In the genomic region with DNA sequence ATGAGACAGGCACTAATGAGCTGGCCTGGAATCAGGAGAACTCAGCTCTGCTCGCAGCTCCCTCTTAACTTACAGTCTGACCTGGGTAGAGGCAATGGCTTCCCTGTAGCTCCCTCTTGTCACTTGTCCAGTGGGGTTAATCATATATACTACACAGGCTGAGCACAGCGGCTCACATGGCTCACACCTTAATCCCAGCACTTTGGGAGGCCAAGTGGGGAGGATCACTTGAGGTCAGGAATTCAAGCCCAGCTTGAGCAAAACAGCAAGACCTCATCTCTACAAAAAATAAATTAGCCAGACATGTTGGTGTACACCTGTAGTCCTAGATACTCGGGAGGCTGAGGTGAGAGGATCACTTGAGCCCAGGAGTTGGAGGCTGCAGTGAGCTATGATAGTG, we compare ENCODE assay signal across 18 cellular contexts. TPM values are rescaled to one million over a fixed set of nuclear protein-coding genes. Genes with fewer than 3 reads are reported as not detected.
DNase-seq lines count a peak whose midpoint lies in the region; ATAC-seq and TF ChIP-seq lines count a peak whose summit lies in the region.
"Had no signal": no experiment of that assay in that cellular context is flagged by ENCODE, and none has a peak within 500 bp of the region (broad histone marks: within the 10 kb centered on the region; RNA-seq: fewer than 3 reads in every experiment).

No MANE protein-coding gene starts in this region.

- no peak overlapping the region for H2AFZ ChIP-seq in MM.1S (ENCODE audit: low read length)

- no peaks in the 10 kb centered on the region for H3K79me2 ChIP-seq in MM.1S (ENCODE audit: low read length)

- in situ Hi-C loops in transverse colon (cut with MboI; ENCODE audit: low pct_ligation_motif_present in 1 of 4, low pct_unique_long_range_greater_than_20kb in 1 of 4, low sequenced_read_pairs in 3 of 4) = loop anchor here in 1 of 4 donors (25.0 kb wide), 1 partner anchor 456 kb away; a partner anchor contains a TSS

- intact Hi-C loops in activated T-helper 1 cell treated with anti-CD3 and anti-CD28 coated beads, Interleukin-12 subunit alpha, Interleukin-12 subunit beta, Interleukin-2, Interleukin-4 antibody, amounts not matched to agents 30 ng/mL and 10 ng/mL and 1 ng/mL, durations not matched to agents 14 hours and 24 hours and 36 hours (cut with micrococcal nuclease) = loop anchor here (1.0 kb wide), 1 partner anchor 20 kb away; no protein-coding TSS in a partner anchor
- intact Hi-C loops in transverse colon (cut with DNase I; ENCODE audit: low total_unique reads) = no loop called here

- peaks cover 14 to 44% (median 41%) of the 10 kb centered on the region in 4 donors for H3K4me1 ChIP-seq in transverse colon
- peaks cover 9% of the 10 kb centered on the region for H3K4me1 ChIP-seq in MM.1S (ENCODE audit: low read length)

- H3K27me3 ChIP-seq in transverse colon = no peaks in the 10 kb centered on the region
- H3K27me3 ChIP-seq in MM.1S (replicated peaks; ENCODE audit: insufficient read depth, low read length) = no peaks in the 10 kb centered on the region
- H3K27me3 ChIP-seq: adrenal gland had no signal

- H3K9me2 ChIP-seq in MM.1S (replicated peaks; ENCODE audit: insufficient read depth, low read length) = no peaks in the 10 kb centered on the region

- H3K4me3 Mint-ChIP-seq in activated T-cell treated with anti-CD3 and anti-CD28 coated beads, Interleukin-2, amount 50 U/mL, for 72 hours = peak overlapping the region; percentile 86 to 95
- H3K4me3 Mint-ChIP-seq in activated T-cell treated with anti-CD3 and anti-CD28 coated beads, Interleukin-2, amount 50 U/mL, for 4 hours = no peak overlapping the region
- H3K4me3 Mint-ChIP-seq in activated T-helper 1 cell treated with anti-CD3 and anti-CD28 coated beads, Interleukin-12 subunit alpha, Interleukin-12 subunit beta, Interleukin-2, Interleukin-4 antibody, amounts not matched to agents 30 ng/mL and 10 ng/mL and 1 ng/mL, durations not matched to agents 14 hours and 24 hours and 36 hours = peak overlapping the region; percentile 46
- no peak overlapping the region for H3K4me3 Mint-ChIP-seq in osteocyte (ENCODE audit: unreplicated experiment)

- TF ChIP-seq POLR2A in transverse colon (IDR thresholded peaks at IDR 0.05) = no peak

- H3K9me3 Mint-ChIP-seq in activated T-cell treated with anti-CD3 and anti-CD28 coated beads, Interleukin-2, amount 50 U/mL, for 72 hours = no peaks in the 10 kb centered on the region
- no peaks in the 10 kb centered on the region for H3K9me3 Mint-ChIP-seq in activated T-cell treated with anti-CD3 and anti-CD28 coated beads, Interleukin-2, amount 50 U/mL, for 4 hours
- H3K9me3 Mint-ChIP-seq in activated T-helper 1 cell treated with anti-CD3 and anti-CD28 coated beads, Interleukin-12 subunit alpha, Interleukin-12 subunit beta, Interleukin-2, Interleukin-4 antibody, amounts not matched to agents 30 ng/mL and 10 ng/mL and 1 ng/mL, durations not matched to agents 14 hours and 24 hours and 36 hours = no peaks in the 10 kb centered on the region
- H3K9me3 Mint-ChIP-seq in osteocyte (ENCODE audit: unreplicated experiment) = no peaks in the 10 kb centered on the region

- H3K9ac ChIP-seq in MM.1S (ENCODE audit: low read length) = no peak overlapping the region
- H3K9ac ChIP-seq: KMS-11 had no signal

- no peaks in the 10 kb centered on the region for H4K20me1 ChIP-seq in MM.1S (ENCODE audit: insufficient read depth, low read length)

- TF ChIP-seq CTCF in transverse colon (IDR thresholded peaks at IDR 0.05) = no peak
- no peak for TF ChIP-seq CTCF in osteocyte (IDR thresholded peaks at IDR 0.05)
- TF ChIP-seq CTCF in MM.1S (IDR thresholded peaks at IDR 0.05; ENCODE audit: low read length) = no peak

- H3K4me1 Mint-ChIP-seq in activated T-cell treated with anti-CD3 and anti-CD28 coated beads, Interleukin-2, amount 50 U/mL, for 72 hours (ENCODE audit: low read depth) = peaks cover 63% of the 10 kb centered on the region
- peaks cover 52% of the 10 kb centered on the region for H3K4me1 Mint-ChIP-seq in activated T-cell treated with anti-CD3 and anti-CD28 coated beads, Interleukin-2, amount 50 U/mL, for 4 hours (ENCODE audit: low read depth)
- H3K4me1 Mint-ChIP-seq in activated T-helper 1 cell treated with anti-CD3 and anti-CD28 coated beads, Interleukin-12 subunit alpha, Interleukin-12 subunit beta, Interleukin-2, Interleukin-4 antibody, amounts not matched to agents 30 ng/mL and 10 ng/mL and 1 ng/mL, durations not matched to agents 14 hours and 24 hours and 36 hours (ENCODE audit: low read depth) = peaks cover 59% of the 10 kb centered on the region
- peaks cover 24% of the 10 kb centered on the region for H3K4me1 Mint-ChIP-seq in osteocyte (ENCODE audit: unreplicated experiment)

- TF ChIP-seq EP300 in transverse colon (IDR thresholded peaks at IDR 0.05; ENCODE audit: low read depth) = no peak

- H3K9me3 ChIP-seq in transverse colon (no peaks in the 10 kb centered on the region), MM.1S (replicated peaks; ENCODE audit: insufficient read depth, low read length) (no peaks in the 10 kb centered on the region)
- H3K9me3 ChIP-seq: adrenal gland, left ventricle myocardium inferior had no signal

- H3K4me2 ChIP-seq in MM.1S (ENCODE audit: low read depth, low read length) = no peak overlapping the region
- H3K4me2 ChIP-seq: KMS-11 had no signal

- peaks cover 4 to 5% of the 10 kb centered on the region in 2 donors for H3K36me3 Mint-ChIP-seq in activated T-cell treated with anti-CD3 and anti-CD28 coated beads, Interleukin-2, amount 50 U/mL, for 72 hours (ENCODE audit: insufficient read depth in 2 of 2)
- peaks cover 5% of the 10 kb centered on the region for H3K36me3 Mint-ChIP-seq in activated T-cell treated with anti-CD3 and anti-CD28 coated beads, Interleukin-2, amount 50 U/mL, for 4 hours (ENCODE audit: insufficient read depth)
- peaks cover 10% of the 10 kb centered on the region for H3K36me3 Mint-ChIP-seq in activated T-helper 1 cell treated with anti-CD3 and anti-CD28 coated beads, Interleukin-12 subunit alpha, Interleukin-12 subunit beta, Interleukin-2, Interleukin-4 antibody, amounts not matched to agents 30 ng/mL and 10 ng/mL and 1 ng/mL, durations not matched to agents 14 hours and 24 hours and 36 hours (ENCODE audit: low read depth)
- no peaks in the 10 kb centered on the region for H3K36me3 Mint-ChIP-seq in osteocyte (ENCODE audit: unreplicated experiment)

- H3K4me3 ChIP-seq in transverse colon (no peak overlapping the region), MM.1S (ENCODE audit: low read length) (no peak overlapping the region)
- H3K4me3 ChIP-seq: adrenal gland, coronary artery, left ventricle myocardium inferior had no signal

- no peaks in the 10 kb centered on the region for H3F3A ChIP-seq in MM.1S (ENCODE audit: insufficient read depth, low read length)

- no peaks in the 10 kb centered on the region for H3K27me3 Mint-ChIP-seq in activated T-cell treated with anti-CD3 and anti-CD28 coated beads, Interleukin-2, amount 50 U/mL, for 72 hours (ENCODE audit: low read depth)
- H3K27me3 Mint-ChIP-seq in activated T-cell treated with anti-CD3 and anti-CD28 coated beads, Interleukin-2, amount 50 U/mL, for 4 hours (ENCODE audit: low read depth) = no peaks in the 10 kb centered on the region
- no peaks in the 10 kb centered on the region for H3K27me3 Mint-ChIP-seq in activated T-helper 1 cell treated with anti-CD3 and anti-CD28 coated beads, Interleukin-12 subunit alpha, Interleukin-12 subunit beta, Interleukin-2, Interleukin-4 antibody, amounts not matched to agents 30 ng/mL and 10 ng/mL and 1 ng/mL, durations not matched to agents 14 hours and 24 hours and 36 hours (ENCODE audit: insufficient read depth)
- H3K27me3 Mint-ChIP-seq in osteocyte (ENCODE audit: unreplicated experiment) = no peaks in the 10 kb centered on the region

- no peak for ATAC-seq in activated T-cell treated with anti-CD3 and anti-CD28 coated beads, Interleukin-2, amount 50 U/mL, for 72 hours (replicated peaks in 1 of 2)
- no peak for ATAC-seq in activated T-cell treated with anti-CD3 and anti-CD28 coated beads, Interleukin-2, amount 50 U/mL, for 4 hours

- H3K27ac ChIP-seq in transverse colon (peak overlapping the region; percentile 95 to 100 (median 99)), MM.1S (ENCODE audit: low read length) (no peak overlapping the region)
- H3K27ac ChIP-seq: adrenal gland, KMS-11 had no signal

- H3K27ac Mint-ChIP-seq in activated T-cell treated with anti-CD3 and anti-CD28 coated beads, Interleukin-2, amount 50 U/mL, for 72 hours = peak overlapping the region; percentile 88
- H3K27ac Mint-ChIP-seq in activated T-helper 1 cell treated with anti-CD3 and anti-CD28 coated beads, Interleukin-12 subunit alpha, Interleukin-12 subunit beta, Interleukin-2, Interleukin-4 antibody, amounts not matched to agents 30 ng/mL and 10 ng/mL and 1 ng/mL, durations not matched to agents 14 hours and 24 hours and 36 hours = peak overlapping the region; percentile 18
- no peak overlapping the region for H3K27ac Mint-ChIP-seq in osteocyte (ENCODE audit: unreplicated experiment)

- no peak for DNase-seq in activated T-cell treated with anti-CD3 and anti-CD28 coated beads, Interleukin-2, amount 50 U/mL, for 72 hours
- no peak for DNase-seq in activated T-cell treated with anti-CD3 and anti-CD28 coated beads, Interleukin-2, amount 50 U/mL, for 4 hours
- no peak for DNase-seq in activated T-helper 1 cell treated with anti-CD3 and anti-CD28 coated beads, Interleukin-12 subunit alpha, Interleukin-12 subunit beta, Interleukin-2, Interleukin-4 antibody, amounts not matched to agents 30 ng/mL and 10 ng/mL and 1 ng/mL, durations not matched to agents 14 hours and 24 hours and 36 hours (ENCODE audit: low spot score)
- DNase-seq in islet precursor cell (peak; percentile 40), transverse colon (no peak), CD1c-positive myeloid dendritic cell (ENCODE audit: extremely low spot score) (no peak), osteocyte (ENCODE audit: extremely low spot score, unreplicated experiment) (no peak), MM.1S (no peak)
- DNase-seq: DMS 273 treated with DMSO at 0.1 percent for 48 hours, left ventricle myocardium inferior, NCI-H1436 treated with DMSO at 0.1 percent for 48 hours, NCI-H524 had no signal

- 78 to 82% methylated on average over 1 to 3 of the region's 3 CpGs for WGBS in transverse colon (ENCODE audit: low coverage in 1 of 2), 2 donors

- H3K36me3 ChIP-seq in transverse colon = no peaks in the 10 kb centered on the region
- H3K36me3 ChIP-seq in MM.1S (replicated peaks; ENCODE audit: insufficient read depth, low read length) = no peaks in the 10 kb centered on the region
- H3K36me3 ChIP-seq: adrenal gland, left ventricle myocardium inferior had no signal

RNA-seq across cellular contexts. Expression of a gene that starts 4.2 kb away (rescaled TPM):
- 100 to 1,000 TPM; 219 to 358 TPM for total RNA-seq in activated T-cell treated with anti-CD3 and anti-CD28 coated beads, Interleukin-2, amount 50 U/mL, for 72 hours
- total RNA-seq in activated T-cell treated with anti-CD3 and anti-CD28 coated beads, Interleukin-2, amount 50 U/mL, for 4 hours = 100 to 1,000 TPM; 133 to 188 (median 134) TPM
- total RNA-seq in activated T-helper 1 cell treated with anti-CD3 and anti-CD28 coated beads, Interleukin-12 subunit alpha, Interleukin-12 subunit beta, Interleukin-2, Interleukin-4 antibody, amounts not matched to agents 30 ng/mL and 10 ng/mL and 1 ng/mL, durations not matched to agents 14 hours and 24 hours and 36 hours = 154 and 159 TPM in 2 replicates
- total RNA-seq in transverse colon (100 to 1,000 TPM; 219 to 881 (median 433) TPM), osteocyte (0.99 and 1.1 TPM in 2 replicates)

RNA-seq across cellular contexts. Expression of a gene that starts 9.1 kb away (rescaled TPM):
- 1 to 10 TPM; 2.8 to 4.4 TPM for total RNA-seq in activated T-cell treated with anti-CD3 and anti-CD28 coated beads, Interleukin-2, amount 50 U/mL, for 72 hours
- total RNA-seq in activated T-cell treated with anti-CD3 and anti-CD28 coated beads, Interleukin-2, amount 50 U/mL, for 4 hours = 1 to 10 TPM in 1 of 3 donors, under 1 TPM in 2; 0.74 to 2.5 (median 0.95) TPM
- 1.3 and 1.6 TPM in 2 replicates for total RNA-seq in activated T-helper 1 cell treated with anti-CD3 and anti-CD28 coated beads, Interleukin-12 subunit alpha, Interleukin-12 subunit beta, Interleukin-2, Interleukin-4 antibody, amounts not matched to agents 30 ng/mL and 10 ng/mL and 1 ng/mL, durations not matched to agents 14 hours and 24 hours and 36 hours
- total RNA-seq in transverse colon = not detected
- 1.0 TPM in 1 of 2 replicates, not detected in the other for total RNA-seq in osteocyte
- total RNA-seq: adrenal gland, fibroblast of lung, left ventricle myocardium inferior, subcutaneous adipose tissue had no signal

RNA-seq across cellular contexts. Expression of a gene that starts 14.0 kb away (rescaled TPM):
- 100 to 1,000 TPM in 1 of 2 donors, 10 to 100 TPM in 1; 96.1 to 198 TPM for total RNA-seq in activated T-cell treated with anti-CD3 and anti-CD28 coated beads, Interleukin-2, amount 50 U/mL, for 72 hours
- total RNA-seq in activated T-cell treated with anti-CD3 and anti-CD28 coated beads, Interleukin-2, amount 50 U/mL, for 4 hours = 10 to 100 TPM; 19.6 to 40.3 (median 21.7) TPM
- 165 and 167 TPM in 2 replicates for total RNA-seq in activated T-helper 1 cell treated with anti-CD3 and anti-CD28 coated beads, Interleukin-12 subunit alpha, Interleukin-12 subunit beta, Interleukin-2, Interleukin-4 antibody, amounts not matched to agents 30 ng/mL and 10 ng/mL and 1 ng/mL, durations not matched to agents 14 hours and 24 hours and 36 hours
- total RNA-seq in transverse colon = 100 to 1,000 TPM in 1 of 4 donors, 10 to 100 TPM in 3; 40.8 to 138 (median 78.6) TPM
- total RNA-seq in osteocyte = 337 and 353 TPM in 2 replicates

RNA-seq across cellular contexts. Expression of a gene that starts 17.4 kb away (rescaled TPM):
- total RNA-seq in activated T-cell treated with anti-CD3 and anti-CD28 coated beads, Interleukin-2, amount 50 U/mL, for 72 hours = not detected
- total RNA-seq in activated T-cell treated with anti-CD3 and anti-CD28 coated beads, Interleukin-2, amount 50 U/mL, for 4 hours = not detected
- not detected in 2 replicates for total RNA-seq in activated T-helper 1 cell treated with anti-CD3 and anti-CD28 coated beads, Interleukin-12 subunit alpha, Interleukin-12 subunit beta, Interleukin-2, Interleukin-4 antibody, amounts not matched to agents 30 ng/mL and 10 ng/mL and 1 ng/mL, durations not matched to agents 14 hours and 24 hours and 36 hours
- total RNA-seq in transverse colon = under 1 TPM in 1 of 4 donors, not detected in 3; 0.64 TPM
- total RNA-seq in osteocyte = 5.7 and 7.5 TPM in 2 replicates
- total RNA-seq: T-helper 1 cell treated with Interleukin-12 subunit alpha and Interleukin-12 subunit beta and Interleukin-4 antibody, amounts not matched to agents 30 ng/mL and 1 ng/mL, for 36 hours had no signal

RNA-seq across cellular contexts. Expression of a gene that starts 34.0 kb away (rescaled TPM):
- 1 to 10 TPM; 1.7 to 5.0 TPM for total RNA-seq in activated T-cell treated with anti-CD3 and anti-CD28 coated beads, Interleukin-2, amount 50 U/mL, for 72 hours
- total RNA-seq in activated T-cell treated with anti-CD3 and anti-CD28 coated beads, Interleukin-2, amount 50 U/mL, for 4 hours = 1 to 10 TPM in 1 of 3 donors, under 1 TPM in 2; 0.40 to 1.2 (median 0.76) TPM
- 0.21 and 1.1 TPM in 2 replicates for total RNA-seq in activated T-helper 1 cell treated with anti-CD3 and anti-CD28 coated beads, Interleukin-12 subunit alpha, Interleukin-12 subunit beta, Interleukin-2, Interleukin-4 antibody, amounts not matched to agents 30 ng/mL and 10 ng/mL and 1 ng/mL, durations not matched to agents 14 hours and 24 hours and 36 hours
- total RNA-seq in transverse colon = 1 to 10 TPM in 1 of 4 donors, not detected in 3; 2.2 TPM
- 8.9 and 11.7 TPM in 2 replicates for total RNA-seq in osteocyte

Comparison
In these comparisons a context has a peak if more than half of its experiments do, and no peak if none do; other contexts are left out.
1. H3K4me3 Mint-ChIP-seq: peak in activated T-cell treated with anti-CD3 and anti-CD28 coated beads, Interleukin-2, amount 50 U/mL, for 72 hours (2 of 2) and activated T-helper 1 cell treated with anti-CD3 and anti-CD28 coated beads, Interleukin-12 subunit alpha, Interleukin-12 subunit beta, Interleukin-2, Interleukin-4 antibody, amounts not matched to agents 30 ng/mL and 10 ng/mL and 1 ng/mL, durations not matched to agents 14 hours and 24 hours and 36 hours (single experiment); none in activated T-cell treated with anti-CD3 and anti-CD28 coated beads, Interleukin-2, amount 50 U/mL, for 4 hours (single experiment) and osteocyte (single experiment).
2. RNA of a gene that starts 4.2 kb away (total RNA-seq): 219 to 881 TPM in transverse colon, 219 to 358 TPM in activated T-cell treated with anti-CD3 and anti-CD28 coated beads, Interleukin-2, amount 50 U/mL, for 72 hours, 154 to 159 TPM in activated T-helper 1 cell treated with anti-CD3 and anti-CD28 coated beads, Interleukin-12 subunit alpha, Interleukin-12 subunit beta, Interleukin-2, Interleukin-4 antibody, amounts not matched to agents 30 ng/mL and 10 ng/mL and 1 ng/mL, durations not matched to agents 14 hours and 24 hours and 36 hours and 133 to 188 TPM in activated T-cell treated with anti-CD3 and anti-CD28 coated beads, Interleukin-2, amount 50 U/mL, for 4 hours; 0.99 to 1.1 TPM in osteocyte; every median in the first group is over 10 times any median in the second.